25 cellular contexts compared by ENCODE assay signal in the genomic region with DNA sequence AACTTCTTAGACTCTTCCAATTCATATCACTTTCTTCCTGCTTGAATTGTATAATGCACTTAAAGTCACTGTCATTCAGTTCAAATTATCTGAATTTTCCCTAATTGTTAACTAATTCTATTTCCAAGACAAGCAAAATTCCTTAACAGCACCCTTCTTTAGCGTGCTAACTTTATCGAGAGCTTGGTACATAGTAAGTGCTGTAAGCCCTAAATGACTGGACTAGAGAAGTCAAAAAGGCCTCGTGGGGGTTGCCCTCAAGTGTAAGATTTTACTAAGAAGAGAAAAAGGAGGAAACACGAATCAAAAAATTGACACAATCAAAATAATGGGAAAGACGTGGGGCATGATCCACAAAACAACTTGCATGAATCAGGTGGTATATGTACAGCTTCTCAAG. TPM values are rescaled to one million over a fixed set of nuclear protein-coding genes. Genes with fewer than 3 reads are reported as not detected.
DNase-seq lines count a peak whose midpoint lies in the region; ATAC-seq, FAIRE-seq and TF ChIP-seq lines count a peak whose summit lies in the region.
"Had no signal": no experiment of that assay in that cellular context is flagged by ENCODE, and none has a peak within 500 bp of the region (broad histone marks: within the 10 kb centered on the region; RNA-seq: fewer than 3 reads in every experiment).

No MANE protein-coding gene starts in this region.

- H3K36me3 ChIP-seq in naive thymus-derived CD4-positive, alpha-beta T cell (ENCODE audit: control insufficient read depth in 2 of 3, insufficient read depth in 3 of 3, low read length in 3 of 3), result no peaks in the 10 kb centered on the region
- H3K36me3 ChIP-seq: pancreas, uterus had no signal

- peaks cover 71 to 88% of the 10 kb centered on the region in 2 donors for H3K4me1 ChIP-seq in naive thymus-derived CD4-positive, alpha-beta T cell (ENCODE audit: control insufficient read depth in 2 of 2, insufficient read depth in 2 of 2, low read length in 2 of 2)

- H3K36me3 Mint-ChIP-seq in stimulated activated naive CD8-positive, alpha-beta T cell treated with anti-CD3 and anti-CD28 coated beads, Interleukin-15, Interleukin-2, amounts not matched to agents 100 ng/mL and 50 ng/mL, for 24 hours (ENCODE audit: low read depth), result peaks cover 20% of the 10 kb centered on the region
- peaks cover 9% of the 10 kb centered on the region for H3K36me3 Mint-ChIP-seq in activated naive CD8-positive, alpha-beta T cell
- peaks cover 0 to 21% (median 6%) of the 10 kb centered on the region in 5 donors for H3K36me3 Mint-ChIP-seq in naive thymus-derived CD4-positive, alpha-beta T cell

- peaks cover 99% of the 10 kb centered on the region for H3K4me1 Mint-ChIP-seq in stimulated activated naive CD8-positive, alpha-beta T cell treated with anti-CD3 and anti-CD28 coated beads, Interleukin-15, Interleukin-2, amounts not matched to agents 100 ng/mL and 50 ng/mL, for 24 hours (ENCODE audit: low read depth)
- H3K4me1 Mint-ChIP-seq in activated naive CD8-positive, alpha-beta T cell (ENCODE audit: low read depth), result peaks cover 94% of the 10 kb centered on the region
- H3K4me1 Mint-ChIP-seq in naive thymus-derived CD4-positive, alpha-beta T cell, result peaks cover 73 to 100% (median 93%) of the 10 kb centered on the region in 7 donors

- no peaks in the 10 kb centered on the region for H3K9me3 Mint-ChIP-seq in stimulated activated naive CD8-positive, alpha-beta T cell treated with anti-CD3 and anti-CD28 coated beads, Interleukin-15, Interleukin-2, amounts not matched to agents 100 ng/mL and 50 ng/mL, for 24 hours
- H3K9me3 Mint-ChIP-seq in activated naive CD8-positive, alpha-beta T cell (ENCODE audit: low read depth), result no peaks in the 10 kb centered on the region
- H3K9me3 Mint-ChIP-seq in naive thymus-derived CD4-positive, alpha-beta T cell, result peaks cover 0 to 3% (median 0%) of the 10 kb centered on the region in 11 donors

- H3K4me3 ChIP-seq in naive thymus-derived CD4-positive, alpha-beta T cell (ENCODE audit: low read length), result no peak overlapping the region
- H3K4me3 ChIP-seq: BLaER1 treated with 17β-estradiol and CSF1 and Interleukin-3, amounts not matched to agents 10 nM and 100 nM; GM23248; pancreas; uterus had no signal

- peak overlapping the region; percentile 17 for H3K27ac Mint-ChIP-seq in stimulated activated naive CD8-positive, alpha-beta T cell treated with anti-CD3 and anti-CD28 coated beads, Interleukin-15, Interleukin-2, amounts not matched to agents 100 ng/mL and 50 ng/mL, for 24 hours
- H3K27ac Mint-ChIP-seq in activated naive CD8-positive, alpha-beta T cell, result peak overlapping the region; percentile 59
- peak overlapping the region in 7 of 9 donors; percentile 7 to 79 (median 36) for H3K27ac Mint-ChIP-seq in naive thymus-derived CD4-positive, alpha-beta T cell

- H3K27me3 Mint-ChIP-seq in stimulated activated naive CD8-positive, alpha-beta T cell treated with anti-CD3 and anti-CD28 coated beads, Interleukin-15, Interleukin-2, amounts not matched to agents 100 ng/mL and 50 ng/mL, for 24 hours, result no peaks in the 10 kb centered on the region
- no peaks in the 10 kb centered on the region for H3K27me3 Mint-ChIP-seq in activated naive CD8-positive, alpha-beta T cell
- H3K27me3 Mint-ChIP-seq in naive thymus-derived CD4-positive, alpha-beta T cell, result no peaks in the 10 kb centered on the region

- no peak for TF ChIP-seq POLR2A in H54 (IDR thresholded peaks at IDR 0.05; ENCODE audit: low read depth, low read length)

- H3K27me3 ChIP-seq in naive thymus-derived CD4-positive, alpha-beta T cell (ENCODE audit: control insufficient read depth in 2 of 2, insufficient read depth in 2 of 2, low read length in 2 of 2), result no peaks in the 10 kb centered on the region
- H3K27me3 ChIP-seq: BLaER1 treated with 17β-estradiol and CSF1 and Interleukin-3, amounts not matched to agents 10 nM and 100 nM; pancreas; uterus had no signal

- no peak overlapping the region for H3K27ac ChIP-seq in naive thymus-derived CD4-positive, alpha-beta T cell (ENCODE audit: low read depth, low read length)
- no peak overlapping the region for H3K27ac ChIP-seq in caudate nucleus (ENCODE audit: low read depth, low read length)
- H3K27ac ChIP-seq: GM23248, HL-60, pancreas, uterus had no signal

- CTCF ChIA-PET in naive thymus-derived CD4-positive, alpha-beta T cell (lab: Charles Lee), result interaction anchor here (1.3 kb wide), 1 partner anchor 37 kb away, joined by 4 read pairs; no protein-coding TSS in a partner anchor

- POLR2A ChIA-PET in naive thymus-derived CD4-positive, alpha-beta T cell (lab: Charles Lee), result no interaction called here

- intact Hi-C loops in naive thymus-derived CD4-positive, alpha-beta T cell (cut with micrococcal nuclease), result loop anchor here (1.0 to 5.0 kb wide), 2 partner anchors 8 to 40 kb away; no protein-coding TSS in a partner anchor

- no peaks in the 10 kb centered on the region for H3K9me3 ChIP-seq in naive thymus-derived CD4-positive, alpha-beta T cell (ENCODE audit: control insufficient read depth in 2 of 3, low read length in 3 of 3)
- H3K9me3 ChIP-seq: BLaER1 treated with 17β-estradiol and CSF1 and Interleukin-3, amounts not matched to agents 10 nM and 100 nM; pancreas; uterus had no signal

- no peak for DNase-seq in stimulated activated naive CD8-positive, alpha-beta T cell treated with anti-CD3 and anti-CD28 coated beads, Interleukin-15, Interleukin-2, amounts not matched to agents 100 U/mL and 50 U/mL, for 24 hours
- no peak for DNase-seq in naive thymus-derived CD4-positive, alpha-beta T cell
- no peak for DNase-seq in NCI-H345 (lab: John Stamatoyannopoulos, UW)
- no peak for DNase-seq in caudate nucleus (lab: John Stamatoyannopoulos, UW)
- no peak for DNase-seq in NCI-H1105 (lab: John Stamatoyannopoulos, UW)
- no peak for DNase-seq in H54 (ENCODE audit: insufficient read length, low spot score)
- DNase-seq: ACHN; activated CD8-positive, alpha-beta memory T cell treated with anti-CD3 and anti-CD28 coated beads, Interleukin-2, amount 50 U/mL, for 48 hours; activated gamma-delta T cell treated with Interleukin-2 at 50 U/mL for 16 hours; dermis blood vessel endothelial cell; GM23248; mammary epithelial cell; NCI-H1417 treated with DMSO at 0.1 percent for 48 hours; NCI-H2107; NK-92 treated with Interleukin-12 subunit alpha and Interleukin-12 subunit beta, amount 100 ng/mL, for 24 hours; pancreas; right cardiac atrium; substantia nigra; uterus had no signal

- no peak overlapping the region for H3K4me3 Mint-ChIP-seq in stimulated activated naive CD8-positive, alpha-beta T cell treated with anti-CD3 and anti-CD28 coated beads, Interleukin-15, Interleukin-2, amounts not matched to agents 100 ng/mL and 50 ng/mL, for 24 hours
- peak overlapping the region; percentile 17 for H3K4me3 Mint-ChIP-seq in activated naive CD8-positive, alpha-beta T cell
- H3K4me3 Mint-ChIP-seq in naive thymus-derived CD4-positive, alpha-beta T cell, result peak overlapping the region in 7 of 10 donors; percentile 8 to 98 (median 62)

- no peak for ATAC-seq in stimulated activated naive CD8-positive, alpha-beta T cell treated with anti-CD3 and anti-CD28 coated beads, Interleukin-15, Interleukin-2, amounts not matched to agents 100 U/mL and 50 U/mL, for 24 hours
- no peak for ATAC-seq in naive thymus-derived CD4-positive, alpha-beta T cell
- ATAC-seq: pancreas, right cardiac atrium had no signal

- no peak for FAIRE-seq in H54 (lab: Jason Lieb, UNC)
- FAIRE-seq: G401.6, GM19239, pancreas had no signal

RNA-seq across cellular contexts. Expression of a gene that starts 11.3 kb away (rescaled TPM):
- total RNA-seq in naive thymus-derived CD4-positive, alpha-beta T cell, result 100 to 1,000 TPM; 121 to 230 (median 202) TPM
- 10 to 100 TPM; 17.4 to 24.0 TPM for polyA plus RNA-seq in naive thymus-derived CD4-positive, alpha-beta T cell
